Comparison of ENCODE assay signal across 21 cellular contexts in the genomic region with DNA sequence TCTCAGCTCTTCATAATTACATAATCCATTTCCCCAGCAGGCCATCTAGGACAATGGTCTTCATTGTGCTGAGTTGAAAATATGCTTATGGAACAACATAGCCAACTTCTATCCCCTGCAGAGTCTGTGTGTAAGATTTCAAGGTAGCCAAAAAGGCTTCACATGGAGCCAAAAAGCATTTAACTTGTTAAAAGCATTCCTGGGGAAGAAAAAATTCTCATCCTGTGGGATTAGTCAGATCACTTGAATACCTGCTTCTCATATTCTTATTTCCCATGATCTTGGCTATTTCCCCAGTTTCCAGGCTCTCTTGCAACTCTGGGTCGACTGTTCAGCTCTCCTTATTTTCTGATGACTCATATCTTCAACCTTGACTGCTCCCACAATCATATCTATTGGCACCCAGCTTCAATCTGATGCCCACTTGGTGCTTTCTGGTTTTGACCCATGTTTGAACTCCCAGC.
DNase-seq lines count a peak whose midpoint lies in the region; ATAC-seq and TF ChIP-seq lines count a peak whose summit lies in the region.
"Had no signal": no experiment of that assay in that cellular context is flagged by ENCODE, and none has a peak within 500 bp of the region (broad histone marks: within the 10 kb centered on the region; RNA-seq: fewer than 3 reads in every experiment).

No MANE protein-coding gene starts in this region.

- TF ChIP-seq CTCF in cardiac fibroblast (IDR thresholded peaks at IDR 0.05; ENCODE audit: low read depth, low read length): no peak
- TF ChIP-seq CTCF in omental fat pad (IDR thresholded peaks at IDR 0.05): no peak
- TF ChIP-seq CTCF in HFFc6 (IDR thresholded peaks at IDR 0.05): no peak

- H3F3A ChIP-seq in GM23248 (ENCODE audit: insufficient read depth): no peaks in the 10 kb centered on the region

- H3K27me3 Mint-ChIP-seq in activated CD4-positive, alpha-beta T cell treated with anti-CD3 and anti-CD28 coated beads, Interleukin-2, amount 10 ng/mL, durations not matched to agents 24 days and 14 days: no peaks in the 10 kb centered on the region
- peaks cover 2% of the 10 kb centered on the region; the same call in 1 of the 2 replicates for H3K27me3 Mint-ChIP-seq in HFFc6 (ENCODE audit: insufficient read depth)
- peaks cover 5% of the 10 kb centered on the region for H3K27me3 Mint-ChIP-seq in activated CD4-positive, alpha-beta memory T cell treated with anti-CD3 and anti-CD28 coated beads, Interleukin-2, amount 10 ng/mL, durations not matched to agents 7 days and 5 days
- H3K27me3 Mint-ChIP-seq: B cell had no signal

- no peaks in the 10 kb centered on the region for H3K9me3 ChIP-seq in GM23248 (ENCODE audit: low read depth)
- H3K9me3 ChIP-seq: uterus had no signal

- H3K4me2 ChIP-seq in GM23248 (ENCODE audit: unreplicated experiment): no peak overlapping the region

- 4 to 11% methylated on average over 1 of the region's 1 CpG for WGBS in GM23248 (ENCODE audit: low coverage in 1 of 2, low lambda C conversion rate in 2 of 2, missing lambda C conversion rate in 2 of 2), 2 experiments

- intact Hi-C loops in activated CD4-positive, alpha-beta T cell treated with anti-CD3 and anti-CD28 coated beads, Interleukin-2, amount 10 ng/mL, durations not matched to agents 24 days and 14 days (cut with micrococcal nuclease): no loop called here

- H3K4me1 Mint-ChIP-seq in activated CD4-positive, alpha-beta T cell treated with anti-CD3 and anti-CD28 coated beads, Interleukin-2, amount 10 ng/mL, durations not matched to agents 24 days and 14 days: no peaks in the 10 kb centered on the region
- H3K4me1 Mint-ChIP-seq in HFFc6 (ENCODE audit: low read depth): no peaks in the 10 kb centered on the region
- no peaks in the 10 kb centered on the region for H3K4me1 Mint-ChIP-seq in activated CD4-positive, alpha-beta memory T cell treated with anti-CD3 and anti-CD28 coated beads, Interleukin-2, amount 10 ng/mL, durations not matched to agents 7 days and 5 days
- H3K4me1 Mint-ChIP-seq: activated naive CD4-positive, alpha-beta T cell treated with anti-CD3 and anti-CD28 coated beads, Interleukin-2, amount 50 U/mL, for 24 hours; B cell; WTC11 had no signal

- ATAC-seq in omental fat pad (ENCODE audit: low FRiP score): peak; percentile 32
- no peak for ATAC-seq in GM19463 (IDR thresholded peaks at IDR 0.05; ENCODE audit: unreplicated experiment)
- ATAC-seq: activated CD8-positive, alpha-beta T cell treated with anti-CD3 and anti-CD28 coated beads for 36 hours; WTC11 had no signal

- no peak overlapping the region for H3K9ac ChIP-seq in GM23248

- DNase-seq in GM23248 (peak; percentile 2), OCI-M1 (lab: John Stamatoyannopoulos, UW) (peak; percentile 65), cardiac fibroblast (ENCODE audit: low read depth in 2 of 2) (peak; percentile 70 to 76), omental fat pad (ENCODE audit: low spot score) (no peak), HFFc6 (no peak)
- no peak for DNase-seq in activated CD4-positive, alpha-beta T cell treated with anti-CD3 and anti-CD28 coated beads, Interleukin-2, amount 10 ng/mL, durations not matched to agents 24 days and 14 days
- no peak for DNase-seq in activated CD4-positive, alpha-beta memory T cell treated with anti-CD3 and anti-CD28 coated beads, Interleukin-2, amount 10 ng/mL, durations not matched to agents 7 days and 5 days
- DNase-seq: activated CD8-positive, alpha-beta T cell treated with anti-CD3 and anti-CD28 coated beads for 36 hours; activated T-cell treated with anti-CD3 and anti-CD28 coated beads, Interleukin-2, amount 50 U/mL, for 48 hours; dermis blood vessel endothelial cell; glutamatergic neuron; NCI-H1694; NCI-H345; stimulated activated CD4-positive, alpha-beta T cell treated with anti-CD3 and anti-CD28 coated beads, Interleukin-2, amount 100 ng/mL, for 48 hours; uterus had no signal

- CTCF ChIA-PET in activated CD4-positive, alpha-beta memory T cell treated with anti-CD3 and anti-CD28 coated beads, Interleukin-2, amount 10 ng/mL, durations not matched to agents 7 days and 5 days (lab: Charles Lee): no interaction called here

- no peak overlapping the region for H3K4me3 ChIP-seq in GM23248
- H3K4me3 ChIP-seq in cardiac fibroblast (replicated peaks in 1 of 2; ENCODE audit: low read depth in 2 of 2, low read length in 2 of 2): no peak overlapping the region
- H3K4me3 ChIP-seq: lung, uterus had no signal

- H3K27me3 ChIP-seq in GM23248 (replicated peaks; ENCODE audit: insufficient read depth): no peaks in the 10 kb centered on the region
- H3K27me3 ChIP-seq: uterus had no signal

- no peaks in the 10 kb centered on the region for H3K9me2 ChIP-seq in GM23248 (ENCODE audit: insufficient read depth)

- no peak overlapping the region for H3K27ac Mint-ChIP-seq in activated CD4-positive, alpha-beta T cell treated with anti-CD3 and anti-CD28 coated beads, Interleukin-2, amount 10 ng/mL, durations not matched to agents 24 days and 14 days
- H3K27ac Mint-ChIP-seq in HFFc6: no peak overlapping the region
- no peak overlapping the region for H3K27ac Mint-ChIP-seq in activated CD4-positive, alpha-beta memory T cell treated with anti-CD3 and anti-CD28 coated beads, Interleukin-2, amount 10 ng/mL, durations not matched to agents 7 days and 5 days
- H3K27ac Mint-ChIP-seq: activated CD8-positive, alpha-beta T cell treated with anti-CD3 and anti-CD28 coated beads for 36 hours; activated naive CD4-positive, alpha-beta T cell treated with anti-CD3 and anti-CD28 coated beads, Interleukin-2, amount 50 U/mL, for 24 hours; B cell; WTC11 had no signal

- no peak overlapping the region for H3K27ac ChIP-seq in GM23248
- H3K27ac ChIP-seq: epithelial cell of prostate, uterus had no signal

- H3K79me2 ChIP-seq in GM23248 (ENCODE audit: insufficient read depth): no peaks in the 10 kb centered on the region

- H3K4me3 Mint-ChIP-seq in activated CD4-positive, alpha-beta T cell treated with anti-CD3 and anti-CD28 coated beads, Interleukin-2, amount 10 ng/mL, durations not matched to agents 24 days and 14 days: no peak overlapping the region
- no peak overlapping the region for H3K4me3 Mint-ChIP-seq in HFFc6
- no peak overlapping the region for H3K4me3 Mint-ChIP-seq in activated CD4-positive, alpha-beta memory T cell treated with anti-CD3 and anti-CD28 coated beads, Interleukin-2, amount 10 ng/mL, durations not matched to agents 7 days and 5 days
- H3K4me3 Mint-ChIP-seq: activated CD8-positive, alpha-beta T cell treated with anti-CD3 and anti-CD28 coated beads for 36 hours; activated naive CD4-positive, alpha-beta T cell treated with anti-CD3 and anti-CD28 coated beads, Interleukin-2, amount 50 U/mL, for 24 hours; B cell; WTC11 had no signal

- no peaks in the 10 kb centered on the region for H3K36me3 Mint-ChIP-seq in activated CD4-positive, alpha-beta T cell treated with anti-CD3 and anti-CD28 coated beads, Interleukin-2, amount 10 ng/mL, durations not matched to agents 24 days and 14 days (ENCODE audit: low read depth)
- H3K36me3 Mint-ChIP-seq in HFFc6 (ENCODE audit: low read depth): no peaks in the 10 kb centered on the region
- H3K36me3 Mint-ChIP-seq in activated CD4-positive, alpha-beta memory T cell treated with anti-CD3 and anti-CD28 coated beads, Interleukin-2, amount 10 ng/mL, durations not matched to agents 7 days and 5 days (ENCODE audit: low read depth): no peaks in the 10 kb centered on the region
- H3K36me3 Mint-ChIP-seq: activated naive CD4-positive, alpha-beta T cell treated with anti-CD3 and anti-CD28 coated beads, Interleukin-2, amount 50 U/mL, for 24 hours; WTC11 had no signal

- in situ Hi-C loops in GM23248 (cut with MboI): no loop called here

- H3K36me3 ChIP-seq in GM23248 (ENCODE audit: low read depth): no peaks in the 10 kb centered on the region
- H3K36me3 ChIP-seq: uterus had no signal

- no peaks in the 10 kb centered on the region for H3K9me3 Mint-ChIP-seq in activated CD4-positive, alpha-beta T cell treated with anti-CD3 and anti-CD28 coated beads, Interleukin-2, amount 10 ng/mL, durations not matched to agents 24 days and 14 days
- peaks cover 14% of the 10 kb centered on the region for H3K9me3 Mint-ChIP-seq in HFFc6
- H3K9me3 Mint-ChIP-seq in activated CD4-positive, alpha-beta memory T cell treated with anti-CD3 and anti-CD28 coated beads, Interleukin-2, amount 10 ng/mL, durations not matched to agents 7 days and 5 days: no peaks in the 10 kb centered on the region
- H3K9me3 Mint-ChIP-seq: activated CD8-positive, alpha-beta T cell treated with anti-CD3 and anti-CD28 coated beads for 36 hours; activated naive CD4-positive, alpha-beta T cell treated with anti-CD3 and anti-CD28 coated beads, Interleukin-2, amount 50 U/mL, for 24 hours; WTC11 had no signal

- H3K4me1 ChIP-seq in GM23248 (ENCODE audit: insufficient read depth): no peaks in the 10 kb centered on the region
- H3K4me1 ChIP-seq: uterus had no signal

- no peak overlapping the region for H2AFZ ChIP-seq in GM23248

- no peaks in the 10 kb centered on the region for H4K20me1 ChIP-seq in GM23248 (ENCODE audit: insufficient read depth)

- POLR2A ChIA-PET in activated CD4-positive, alpha-beta memory T cell treated with anti-CD3 and anti-CD28 coated beads, Interleukin-2, amount 10 ng/mL, durations not matched to agents 7 days and 5 days (lab: Charles Lee): no interaction called here

Comparison
In these comparisons a context has a peak if more than half of its experiments do, and no peak if none do; other contexts are left out.
1. DNase-seq: peak in GM23248 (single experiment), OCI-M1 (single experiment) and cardiac fibroblast (2 of 2); none in omental fat pad (single experiment), activated CD4-positive, alpha-beta T cell treated with anti-CD3 and anti-CD28 coated beads, Interleukin-2, amount 10 ng/mL, durations not matched to agents 24 days and 14 days (single experiment), HFFc6 (single experiment) and activated CD4-positive, alpha-beta memory T cell treated with anti-CD3 and anti-CD28 coated beads, Interleukin-2, amount 10 ng/mL, durations not matched to agents 7 days and 5 days (single experiment).